In the genomic region with DNA sequence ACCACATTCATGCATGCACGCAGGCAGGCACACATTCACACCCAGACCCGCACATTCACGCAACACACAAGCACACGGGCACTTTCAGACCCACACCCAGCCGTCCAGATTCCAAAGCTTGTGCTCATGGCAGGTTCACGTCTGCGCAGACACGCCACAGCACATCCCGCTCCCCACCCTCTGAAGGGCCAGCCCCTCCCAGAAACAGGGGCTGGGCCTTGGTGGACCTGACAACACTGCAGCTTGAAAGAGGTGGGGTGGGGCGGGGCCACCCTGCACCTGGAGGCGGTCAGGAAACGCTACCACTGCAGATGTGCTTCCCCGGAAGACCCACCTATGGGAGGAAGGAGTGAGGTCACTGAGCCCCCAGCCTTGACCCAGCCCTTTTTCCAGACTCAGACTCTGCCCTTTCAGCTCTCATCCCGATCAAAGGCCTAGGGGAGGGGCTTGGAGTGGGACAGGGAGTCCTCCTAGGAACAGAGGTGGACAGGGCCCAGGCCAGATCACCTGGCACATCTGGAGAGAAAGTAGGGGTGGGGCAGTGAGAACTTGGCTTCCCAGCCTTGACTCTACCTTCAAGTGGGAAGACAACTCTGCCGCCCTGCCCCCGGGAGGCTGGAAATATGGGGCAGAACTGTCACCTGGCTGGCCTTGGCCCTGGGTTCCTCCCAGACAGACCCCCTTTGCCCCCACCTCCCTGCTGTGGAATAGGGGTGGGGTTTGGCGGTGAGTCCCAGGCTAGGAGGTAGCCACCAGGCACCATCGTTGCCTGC, we compare ENCODE assay signal across 9 cellular contexts. TPM values are rescaled to one million over a fixed set of nuclear protein-coding genes. Genes with fewer than 3 reads are reported as not detected.
DNase-seq lines count a peak whose midpoint lies in the region; ATAC-seq and TF ChIP-seq lines count a peak whose summit lies in the region.
"Had no signal": no experiment of that assay in that cellular context is flagged by ENCODE, and none has a peak within 500 bp of the region (broad histone marks: within the 10 kb centered on the region; RNA-seq: fewer than 3 reads in every experiment).

No MANE protein-coding gene starts in this region.

- ATAC-seq in GM19463 (IDR thresholded peaks at IDR 0.05; ENCODE audit: unreplicated experiment), result no peak

- peak overlapping the region in 2 of 3 experiments; percentile 48 to 68 for H3K4me3 Mint-ChIP-seq in nephron

- peaks cover 3% of the 10 kb centered on the region for H3K27me3 Mint-ChIP-seq in nephron (ENCODE audit: low read depth)

- H3K9me3 ChIP-seq in esophagus (ENCODE audit: control insufficient read depth in 2 of 2, insufficient read depth in 1 of 2, low read depth in 1 of 2, low read length in 1 of 2), result no peaks in the 10 kb centered on the region
- H3K9me3 ChIP-seq: uterus had no signal

- no peaks in the 10 kb centered on the region for H3K9me3 Mint-ChIP-seq in nephron

- TF ChIP-seq CTCF in nephron (IDR thresholded peaks at IDR 0.05; ENCODE audit: unreplicated experiment in 3 of 3), result no peak

- no peaks in the 10 kb centered on the region for H3K27me3 ChIP-seq in esophagus (ENCODE audit: control insufficient read depth in 1 of 2, insufficient read depth in 2 of 2, low read length in 2 of 2)
- H3K27me3 ChIP-seq: uterus had no signal

- H3K36me3 Mint-ChIP-seq in nephron (ENCODE audit: low read depth), result peaks cover 10% of the 10 kb centered on the region

- DNase-seq in DMS153 treated with DMSO at 0.1 percent for 48 hours (lab: John Stamatoyannopoulos, UW; ENCODE audit: unreplicated experiment) (peak; percentile 44), NCI-H510A treated with DMSO at 0.1 percent for 48 hours (lab: John Stamatoyannopoulos, UW) (peak; percentile 91), cerebellar nuclear complex (lab: John Stamatoyannopoulos, UW) (no peak)
- no peak for DNase-seq in activated CD4-positive, alpha-beta T cell treated with anti-CD3 and anti-CD28 coated beads for 1 hour
- no peak for DNase-seq in activated effector memory CD4-positive, alpha-beta T cell treated with Interleukin-2 at 50 U/mL for 16 hours

- peak overlapping the region in 1 of 2 donors; percentile 11 for H3K4me3 ChIP-seq in esophagus (ENCODE audit: low read depth in 1 of 2, low read length in 2 of 2)
- H3K4me3 ChIP-seq: uterus had no signal

- H3K36me3 ChIP-seq in esophagus (ENCODE audit: control insufficient read depth in 2 of 2, insufficient read depth in 2 of 2, low read length in 1 of 2), result no peaks in the 10 kb centered on the region
- H3K36me3 ChIP-seq: uterus had no signal

- H3K27ac ChIP-seq in esophagus (ENCODE audit: low read depth in 2 of 2, low read length in 1 of 2), result peak overlapping the region; percentile 93 to 99

- H3K4me1 Mint-ChIP-seq in nephron, result peaks cover 23% of the 10 kb centered on the region

- peaks cover 2 to 5% of the 10 kb centered on the region in 2 donors for H3K4me1 ChIP-seq in esophagus (ENCODE audit: control insufficient read depth in 2 of 2, insufficient read depth in 2 of 2, low read length in 1 of 2)

- WGBS in esophagus, 2 donors, result 28 to 33% methylated on average over 18 of the region's 18 CpGs

- peak overlapping the region; percentile 81 to 96 (median 82) for H3K27ac Mint-ChIP-seq in nephron

RNA-seq across cellular contexts. Expression of gene P3H4, which starts 11.0 kb away (rescaled TPM):
- 1 to 10 TPM; 1.7 TPM for polyA plus RNA-seq in esophagus

RNA-seq across cellular contexts. Expression of gene FKBP10, which starts 12.0 kb away (rescaled TPM):
- 1 to 10 TPM; 5.8 to 5.9 TPM for polyA plus RNA-seq in esophagus

RNA-seq across cellular contexts. Expression of gene JUP, which starts 14.3 kb away (rescaled TPM):
- 100 to 1,000 TPM; 445 to 752 TPM for polyA plus RNA-seq in esophagus

RNA-seq across cellular contexts. Expression of gene NT5C3B, which starts 35.2 kb away (rescaled TPM):
- 10 to 100 TPM; 35.9 to 36.0 TPM for polyA plus RNA-seq in esophagus

RNA-seq across cellular contexts. Expression of gene KLHL10, which starts 36.8 kb away (rescaled TPM):
- polyA plus RNA-seq in esophagus, result under 1 TPM; 0.22 to 0.39 TPM

Comparison
In these comparisons a context has a peak if more than half of its experiments do, and no peak if none do; other contexts are left out.
1. DNase-seq: peak in DMS153 treated with DMSO at 0.1 percent for 48 hours (single experiment) and NCI-H510A treated with DMSO at 0.1 percent for 48 hours (single experiment); none in cerebellar nuclear complex (0 of 2), activated CD4-positive, alpha-beta T cell treated with anti-CD3 and anti-CD28 coated beads for 1 hour (single experiment) and activated effector memory CD4-positive, alpha-beta T cell treated with Interleukin-2 at 50 U/mL for 16 hours (single experiment).